ENCODE assay signal across 8 cellular contexts in the genomic region with DNA sequence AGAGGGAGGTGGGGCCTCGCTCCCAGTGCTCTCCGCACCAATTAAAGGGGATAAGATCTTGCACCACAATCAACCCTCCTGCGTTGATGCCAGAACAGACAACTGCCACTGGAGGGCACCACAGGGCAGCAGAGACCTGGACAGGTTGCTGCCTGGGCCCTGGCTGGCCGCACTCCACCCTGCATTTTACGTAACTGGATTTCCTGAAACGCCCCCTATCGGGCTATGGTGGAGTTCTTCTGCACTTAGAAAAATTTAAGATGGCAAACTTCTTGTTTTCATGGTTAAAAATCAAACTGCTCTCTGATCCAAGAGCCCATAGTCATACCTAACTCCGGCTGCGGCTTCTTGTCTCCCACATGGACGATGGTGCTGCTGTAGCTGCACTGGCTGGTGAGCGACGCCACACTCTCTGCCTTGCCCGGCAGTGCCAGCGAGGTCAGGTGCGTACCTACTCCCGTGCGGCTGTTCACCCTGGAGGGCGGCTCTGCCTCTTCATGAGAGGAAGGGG. TPM values are rescaled to one million over a fixed set of nuclear protein-coding genes. Genes with fewer than 3 reads are reported as not detected.
DNase-seq lines count a peak whose midpoint lies in the region; ATAC-seq, FAIRE-seq and TF ChIP-seq lines count a peak whose summit lies in the region.

No MANE protein-coding gene starts in this region.

- FAIRE-seq in pancreas (lab: Jason Lieb, UNC): no peak
- FAIRE-seq in urothelium cell line (lab: Jason Lieb, UNC): no peak

- H3K4me2 ChIP-seq in Loucy (ENCODE audit: low read depth, low read length, poor library complexity, severe bottlenecking): no peak overlapping the region

- no peaks in the 10 kb centered on the region for H3K79me2 ChIP-seq in Loucy (ENCODE audit: insufficient read depth, low read length)

- H2AFZ ChIP-seq in Loucy (ENCODE audit: low read length): no peak overlapping the region

- H3K27me3 ChIP-seq in Loucy (ENCODE audit: insufficient read depth, low read length, poor library complexity, severe bottlenecking): no peaks in the 10 kb centered on the region
- no peaks in the 10 kb centered on the region for H3K27me3 ChIP-seq in pancreas

- DNase-seq in GM03348 (ENCODE audit: low spot score): peak; percentile 66
- DNase-seq in RKO (ENCODE audit: low spot score): peak; percentile 77
- peak; percentile 72 for DNase-seq in activated T-cell treated with anti-CD3 and anti-CD28 coated beads, Interleukin-2, amount 50 U/mL, for 1 hour
- peak; percentile 56 for DNase-seq in fibroblast of peridontal ligament (ENCODE audit: extremely low read depth)
- peak; percentile 87 to 95 (median 92) for DNase-seq in pancreas
- peak; percentile 91 for DNase-seq in urothelium cell line (ENCODE audit: low spot score)
- DNase-seq in hippocampal formation (lab: John Stamatoyannopoulos, UW): no peak

- peak; percentile 98 for TF ChIP-seq CTCF in Loucy (conservative IDR thresholded peaks at IDR 0.05; ENCODE audit: low read length)
- peak; percentile 85 to 98 (median 92) for TF ChIP-seq CTCF in pancreas (IDR thresholded peaks at IDR 0.05)

- no peaks in the 10 kb centered on the region for H3K4me1 ChIP-seq in Loucy (ENCODE audit: insufficient read depth, low read length, poor library complexity, severe bottlenecking)
- H3K4me1 ChIP-seq in pancreas: peaks cover 0 to 6% (median 5%) of the 10 kb centered on the region in 3 donors

- peak; percentile 93 to 99 (median 98) for ATAC-seq in pancreas

- peak overlapping the region in 1 of 4 donors; percentile 8 for H3K27ac ChIP-seq in pancreas

- H3K9me2 ChIP-seq in Loucy (replicated peaks; ENCODE audit: low read depth, low read length): no peaks in the 10 kb centered on the region

- peaks cover 45% of the 10 kb centered on the region; the same call in 1 of the 2 replicates for H3K36me3 ChIP-seq in Loucy (ENCODE audit: insufficient read depth, low read length)
- H3K36me3 ChIP-seq in pancreas: peaks cover 5 to 83% (median 27%) of the 10 kb centered on the region in 3 donors

- 33 to 40% methylated on average over 18 of the region's 18 CpGs for WGBS in pancreas, 2 donors

- no peaks in the 10 kb centered on the region for H3F3A ChIP-seq in Loucy (ENCODE audit: low read depth)

- intact Hi-C loops in pancreas (cut with DNase I): loop anchor here in 1 of 3 donors (5.0 kb wide), 1 partner anchor 399 kb away; a partner anchor contains a TSS

- H3K9me3 ChIP-seq in Loucy (ENCODE audit: insufficient read depth, low read depth, low read length) (no peaks in the 10 kb centered on the region), pancreas (no peaks in the 10 kb centered on the region)

- H4K20me1 ChIP-seq in Loucy (ENCODE audit: insufficient read depth, low read length, poor library complexity, severe bottlenecking): no peaks in the 10 kb centered on the region

- H3K4me3 ChIP-seq in Loucy (ENCODE audit: low read length, poor library complexity, severe bottlenecking): no peak overlapping the region
- H3K4me3 ChIP-seq in pancreas: no peak overlapping the region

- H3K9ac ChIP-seq in Loucy (ENCODE audit: low read depth, low read length, poor library complexity, severe bottlenecking): no peak overlapping the region

RNA-seq across cellular contexts. Expression of a gene that starts 16.8 kb away (rescaled TPM):
- total RNA-seq in pancreas: 10 to 100 TPM in 4 of 6 donors, 1 to 10 TPM in 2; 4.9 to 18.9 (median 16.0) TPM
- 10 to 100 TPM; 11.1 to 22.7 TPM for polyA plus RNA-seq in pancreas

RNA-seq across cellular contexts. Expression of a gene that starts 31.8 kb away (rescaled TPM):
- total RNA-seq in pancreas: 10 to 100 TPM in 2 of 6 donors, 1 to 10 TPM in 4; 7.8 to 11.7 (median 9.3) TPM
- 10 to 100 TPM in 1 of 2 donors, 1 to 10 TPM in 1; 6.9 to 12.2 TPM for polyA plus RNA-seq in pancreas

RNA-seq across cellular contexts. Expression of a gene that starts 53.2 kb away (rescaled TPM):
- total RNA-seq in pancreas: 10 to 100 TPM; 14.0 to 25.5 (median 19.3) TPM
- polyA plus RNA-seq in pancreas: 10 to 100 TPM; 62.8 to 91.6 TPM

Comparison
In these comparisons a context has a peak if more than half of its experiments do, and no peak if none do; other contexts are left out.
1. DNase-seq: peak in GM03348 (single experiment), RKO (single experiment), activated T-cell treated with anti-CD3 and anti-CD28 coated beads, Interleukin-2, amount 50 U/mL, for 1 hour (single experiment), fibroblast of peridontal ligament (single experiment), pancreas (6 of 6) and urothelium cell line (single experiment); none in hippocampal formation (0 of 2).